In the genomic region with DNA sequence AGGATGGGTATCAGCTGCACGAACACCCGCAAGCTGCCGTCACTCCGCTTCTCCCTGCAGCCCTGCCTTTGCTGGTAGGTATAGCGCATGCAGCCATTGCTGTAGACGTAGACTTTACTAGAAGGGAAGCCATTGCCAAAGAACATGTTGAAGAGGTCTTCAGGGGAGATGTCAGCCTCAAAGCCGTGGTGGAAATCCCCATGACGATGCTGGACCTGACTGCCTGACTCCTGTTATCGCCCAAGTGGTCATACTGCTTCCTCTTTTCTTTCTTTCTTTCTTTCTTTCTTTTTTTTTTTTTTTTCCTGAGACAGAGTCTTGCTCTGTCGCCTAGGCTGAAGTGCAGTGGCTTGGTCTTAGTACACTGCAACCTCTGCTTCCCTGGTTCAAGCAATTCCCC, we compare ENCODE assay signal across 26 cellular contexts.
DNase-seq lines count a peak whose midpoint lies in the region; ATAC-seq and TF ChIP-seq lines count a peak whose summit lies in the region.
"Had no signal": no experiment of that assay in that cellular context is flagged by ENCODE, and none has a peak within 500 bp of the region (broad histone marks: within the 10 kb centered on the region; RNA-seq: fewer than 3 reads in every experiment).

No MANE protein-coding gene starts in this region.

- no peak overlapping the region for H3K27ac Mint-ChIP-seq in activated CD8-positive, alpha-beta memory T cell treated with anti-CD3 and anti-CD28 coated beads, Interleukin-2, amount 10 ng/mL, durations not matched to agents 7 days and 5 days
- no peak overlapping the region for H3K27ac Mint-ChIP-seq in mesothelial cell of epicardium
- H3K27ac Mint-ChIP-seq: activated naive CD4-positive, alpha-beta T cell treated with anti-CD3 and anti-CD28 coated beads, Interleukin-2, amount 50 U/mL, for 24 hours; naive thymus-derived CD8-positive, alpha-beta T cell had no signal

- TF ChIP-seq CTCF in GM10266 (IDR thresholded peaks at IDR 0.05; ENCODE audit: control insufficient read depth, insufficient read depth, low read depth, missing control alignments) (no peak), mesothelial cell of epicardium (IDR thresholded peaks at IDR 0.05; ENCODE audit: unreplicated experiment) (no peak)

- ATAC-seq in GM19372 (IDR thresholded peaks at IDR 0.05; ENCODE audit: low read depth, unreplicated experiment) (peak; percentile 63), HG03045 (IDR thresholded peaks at IDR 0.05; ENCODE audit: unreplicated experiment) (peak; percentile 56), HG02571 (IDR thresholded peaks at IDR 0.05; ENCODE audit: unreplicated experiment) (no peak)
- no peak for ATAC-seq in activated CD8-positive, alpha-beta memory T cell treated with anti-CD3 and anti-CD28 coated beads, Interleukin-2, amount 10 ng/mL, durations not matched to agents 7 days and 5 days
- ATAC-seq: A549; gastroesophageal sphincter; left ventricle myocardium superior; naive thymus-derived CD8-positive, alpha-beta T cell; PC-3; upper lobe of right lung had no signal

- H3K36me3 Mint-ChIP-seq in activated CD8-positive, alpha-beta memory T cell treated with anti-CD3 and anti-CD28 coated beads, Interleukin-2, amount 10 ng/mL, durations not matched to agents 7 days and 5 days = no peaks in the 10 kb centered on the region
- H3K36me3 Mint-ChIP-seq in mesothelial cell of epicardium = no peaks in the 10 kb centered on the region
- H3K36me3 Mint-ChIP-seq: activated naive CD4-positive, alpha-beta T cell treated with anti-CD3 and anti-CD28 coated beads, Interleukin-2, amount 50 U/mL, for 24 hours; CD8-positive, alpha-beta memory T cell; naive thymus-derived CD8-positive, alpha-beta T cell had no signal

- DNase-seq in GM10266 (ENCODE audit: extremely low spot score) (peak; percentile 32), OCI-M1 (lab: John Stamatoyannopoulos, UW) (peak; percentile 2), cerebellar cortex (ENCODE audit: low spot score) (no peak), mesothelial cell of epicardium (ENCODE audit: low spot score in 2 of 2, unreplicated experiment in 2 of 2) (no peak)
- DNase-seq in activated CD8-positive, alpha-beta memory T cell treated with anti-CD3 and anti-CD28 coated beads, Interleukin-2, amount 10 ng/mL, durations not matched to agents 7 days and 5 days = no peak
- DNase-seq: anterior cingulate cortex; CD8-positive, alpha-beta memory T cell; DMS53; IMR-90; left ventricle myocardium superior; midbrain; naive thymus-derived CD8-positive, alpha-beta T cell; NCI-H2081; NCI-H345; NCI-H82; occipital lobe; PC-3; SHP77; T-helper 9 cell; upper lobe of right lung had no signal

- H3K4me3 Mint-ChIP-seq in activated CD8-positive, alpha-beta memory T cell treated with anti-CD3 and anti-CD28 coated beads, Interleukin-2, amount 10 ng/mL, durations not matched to agents 7 days and 5 days = no peak overlapping the region
- no peak overlapping the region for H3K4me3 Mint-ChIP-seq in mesothelial cell of epicardium
- H3K4me3 Mint-ChIP-seq: activated naive CD4-positive, alpha-beta T cell treated with anti-CD3 and anti-CD28 coated beads, Interleukin-2, amount 50 U/mL, for 24 hours; naive thymus-derived CD8-positive, alpha-beta T cell had no signal

- no peaks in the 10 kb centered on the region for H3K4me1 Mint-ChIP-seq in activated CD8-positive, alpha-beta memory T cell treated with anti-CD3 and anti-CD28 coated beads, Interleukin-2, amount 10 ng/mL, durations not matched to agents 7 days and 5 days
- H3K4me1 Mint-ChIP-seq in mesothelial cell of epicardium = peaks cover 2% of the 10 kb centered on the region
- H3K4me1 Mint-ChIP-seq: activated naive CD4-positive, alpha-beta T cell treated with anti-CD3 and anti-CD28 coated beads, Interleukin-2, amount 50 U/mL, for 24 hours; CD8-positive, alpha-beta memory T cell; naive thymus-derived CD8-positive, alpha-beta T cell had no signal

- CTCF ChIA-PET in activated CD8-positive, alpha-beta memory T cell treated with anti-CD3 and anti-CD28 coated beads, Interleukin-2, amount 10 ng/mL, durations not matched to agents 7 days and 5 days (lab: Charles Lee) = no interaction called here

- peaks cover 28% of the 10 kb centered on the region for H3K27me3 Mint-ChIP-seq in activated CD8-positive, alpha-beta memory T cell treated with anti-CD3 and anti-CD28 coated beads, Interleukin-2, amount 10 ng/mL, durations not matched to agents 7 days and 5 days
- peaks cover 9% of the 10 kb centered on the region for H3K27me3 Mint-ChIP-seq in mesothelial cell of epicardium (ENCODE audit: low read depth)
- H3K27me3 Mint-ChIP-seq: activated naive CD4-positive, alpha-beta T cell treated with anti-CD3 and anti-CD28 coated beads, Interleukin-2, amount 50 U/mL, for 24 hours had no signal

- no peaks in the 10 kb centered on the region for H3K9me3 Mint-ChIP-seq in activated CD8-positive, alpha-beta memory T cell treated with anti-CD3 and anti-CD28 coated beads, Interleukin-2, amount 10 ng/mL, durations not matched to agents 7 days and 5 days (ENCODE audit: low read depth)
- H3K9me3 Mint-ChIP-seq in mesothelial cell of epicardium = no peaks in the 10 kb centered on the region
- H3K9me3 Mint-ChIP-seq: activated naive CD4-positive, alpha-beta T cell treated with anti-CD3 and anti-CD28 coated beads, Interleukin-2, amount 50 U/mL, for 24 hours; CD8-positive, alpha-beta memory T cell; naive thymus-derived CD8-positive, alpha-beta T cell had no signal

Comparison
In these comparisons a context has a peak if more than half of its experiments do, and no peak if none do; other contexts are left out.
1. DNase-seq: peak in GM10266 (single experiment) and OCI-M1 (single experiment); none in activated CD8-positive, alpha-beta memory T cell treated with anti-CD3 and anti-CD28 coated beads, Interleukin-2, amount 10 ng/mL, durations not matched to agents 7 days and 5 days (single experiment), cerebellar cortex (single experiment) and mesothelial cell of epicardium (0 of 2).
2. ATAC-seq: peak in GM19372 (single experiment) and HG03045 (single experiment); none in activated CD8-positive, alpha-beta memory T cell treated with anti-CD3 and anti-CD28 coated beads, Interleukin-2, amount 10 ng/mL, durations not matched to agents 7 days and 5 days (single experiment) and HG02571 (single experiment).